ENCODE assay signal across 28 cellular contexts in genomic region chr2:192814376-192814775, GRCh38.
"Had no signal": no experiment of that assay in that cellular context is flagged by ENCODE, and none has a peak within 500 bp of the region (broad histone marks: within the 10 kb centered on the region; RNA-seq: fewer than 3 reads in every experiment).

No MANE protein-coding gene starts in this region.

- FAIRE-seq: islet of Langerhans, kidney had no signal

- H3K36me3 ChIP-seq: left lung, neutrophil, right atrium auricular region, right lobe of liver, tibial nerve, upper lobe of left lung, vagina had no signal

- ATAC-seq: left colon; left lung; natural killer cell; psoas muscle; right lobe of liver; stimulated activated effector memory CD8-positive, alpha-beta T cell treated with anti-CD3 and anti-CD28 coated beads, Interleukin-12 subunit alpha, Interleukin-12 subunit beta, amount 100 ng/mL, for 72 hours; stimulated activated naive CD8-positive, alpha-beta T cell treated with anti-CD3 and anti-CD28 coated beads, Interleukin-15, amount 100 ng/mL, for 72 hours had no signal

- H3K9me3 ChIP-seq: psoas muscle, right lobe of liver, tibial nerve, vagina had no signal

- H3K4me1 ChIP-seq: left lung, parathyroid adenoma, psoas muscle, right atrium auricular region, right lobe of liver, tibial nerve, upper lobe of left lung, vagina had no signal

- H3K9ac ChIP-seq: parathyroid adenoma had no signal

- H2AFZ ChIP-seq: parathyroid adenoma had no signal

- H3K4me3 ChIP-seq: left lung, lung, psoas muscle, right atrium auricular region, right lobe of liver, smooth muscle cell, tibial nerve, upper lobe of left lung, vagina had no signal

- H3K27me3 ChIP-seq: left lung, neutrophil, right atrium auricular region, right lobe of liver, tibial nerve, upper lobe of left lung, vagina had no signal

- H3K27ac ChIP-seq: left lung, neutrophil, parathyroid adenoma, psoas muscle, right atrium auricular region, right lobe of liver, tibial nerve, upper lobe of left lung, vagina had no signal

- H3K79me2 ChIP-seq: parathyroid adenoma had no signal

- H3K4me2 ChIP-seq: smooth muscle cell had no signal

- DNase-seq: head of caudate nucleus; hippocampal formation; immature natural killer cell; kidney; left colon; left lung; mesendoderm; naive B cell; natural killer cell; nephron progenitor cell; occipital lobe; psoas muscle; right lobe of liver; stimulated activated CD4-positive, alpha-beta T cell treated with anti-CD3 and anti-CD28 coated beads, Interleukin-1b, Interleukin-23, amount 100 ng/mL, for 48 hours; stimulated activated CD4-positive, alpha-beta T cell treated with anti-CD3 and anti-CD28 coated beads, Interleukin-4, amount 100 ng/mL, for 1 hour; stimulated activated naive CD4-positive, alpha-beta T cell; stimulated activated naive CD8-positive, alpha-beta T cell treated with anti-CD3 and anti-CD28 coated beads, Interleukin-15, amount 100 ng/mL, for 72 hours; substantia nigra; upper lobe of left lung had no signal
